In genomic region chr21:29080454-29080930, GRCh38 we compare ENCODE assay signal across 13 cellular contexts. TPM values are rescaled to one million over a fixed set of nuclear protein-coding genes. Genes with fewer than 3 reads are reported as not detected.
DNase-seq lines count a peak whose midpoint lies in the region; ATAC-seq and TF ChIP-seq lines count a peak whose summit lies in the region.
"Had no signal": no experiment of that assay in that cellular context is flagged by ENCODE, and none has a peak within 500 bp of the region (broad histone marks: within the 10 kb centered on the region; RNA-seq: fewer than 3 reads in every experiment).

No MANE protein-coding gene starts in this region.

- peak overlapping the region; percentile 85 for H3K27ac Mint-ChIP-seq in T-helper 1 cell treated with Interleukin-12 subunit alpha and Interleukin-12 subunit beta and Interleukin-4 antibody, amounts not matched to agents 30 μg/mL and 1 μg/mL, for 36 hours
- H3K27ac Mint-ChIP-seq in activated CD4-positive, alpha-beta memory T cell treated with anti-CD3 and anti-CD28 coated beads, Interleukin-2, amount 10 ng/mL, durations not matched to agents 7 days and 5 days, result peak overlapping the region; percentile 82
- H3K27ac Mint-ChIP-seq in immature natural killer cell (peak overlapping the region; percentile 86 to 92 (median 90)), WTC11 (no peak overlapping the region)
- peak overlapping the region; percentile 93 to 97 for H3K27ac Mint-ChIP-seq in stimulated activated naive CD8-positive, alpha-beta T cell treated with anti-CD3 and anti-CD28 coated beads, Interleukin-15, amount 100 ng/mL, for 72 hours

- CTCF ChIA-PET in activated CD4-positive, alpha-beta memory T cell treated with anti-CD3 and anti-CD28 coated beads, Interleukin-2, amount 10 ng/mL, durations not matched to agents 7 days and 5 days (lab: Charles Lee), result interaction anchor here (0.6 to 2.6 kb wide), 3 partner anchors 8 to 296 kb away, joined by 3 to 16 read pairs (median 5); partner anchors contain the start of gene RWDD2B
- CTCF ChIA-PET in WTC11 (lab: Charles Lee), result no interaction called here

- POLR2A ChIA-PET in activated CD4-positive, alpha-beta memory T cell treated with anti-CD3 and anti-CD28 coated beads, Interleukin-2, amount 10 ng/mL, durations not matched to agents 7 days and 5 days (lab: Charles Lee), result interaction anchor here (1.1 to 7.7 kb wide), 3 partner anchors 9 to 219 kb away, joined by 3 to 69 read pairs (median 4); partner anchors contain the start of genes BACH1 and RWDD2B
- POLR2A ChIA-PET in WTC11 (lab: Charles Lee), result no interaction called here

- peaks cover 4% of the 10 kb centered on the region for H3K9me3 Mint-ChIP-seq in T-helper 1 cell treated with Interleukin-12 subunit alpha and Interleukin-12 subunit beta and Interleukin-4 antibody, amounts not matched to agents 30 μg/mL and 1 μg/mL, for 36 hours
- no peaks in the 10 kb centered on the region for H3K9me3 Mint-ChIP-seq in activated CD4-positive, alpha-beta memory T cell treated with anti-CD3 and anti-CD28 coated beads, Interleukin-2, amount 10 ng/mL, durations not matched to agents 7 days and 5 days
- H3K9me3 Mint-ChIP-seq in immature natural killer cell (no peaks in the 10 kb centered on the region), WTC11 (peaks cover 3% of the 10 kb centered on the region; the same call in 1 of the 2 replicates)
- no peaks in the 10 kb centered on the region for H3K9me3 Mint-ChIP-seq in stimulated activated naive CD8-positive, alpha-beta T cell treated with anti-CD3 and anti-CD28 coated beads, Interleukin-15, amount 100 ng/mL, for 72 hours
- H3K9me3 Mint-ChIP-seq: neural crest cell had no signal

- peaks cover 40% of the 10 kb centered on the region for H3K4me1 Mint-ChIP-seq in T-helper 1 cell treated with Interleukin-12 subunit alpha and Interleukin-12 subunit beta and Interleukin-4 antibody, amounts not matched to agents 30 μg/mL and 1 μg/mL, for 36 hours (ENCODE audit: low read depth)
- H3K4me1 Mint-ChIP-seq in activated CD4-positive, alpha-beta memory T cell treated with anti-CD3 and anti-CD28 coated beads, Interleukin-2, amount 10 ng/mL, durations not matched to agents 7 days and 5 days, result peaks cover 50% of the 10 kb centered on the region
- H3K4me1 Mint-ChIP-seq in immature natural killer cell, result peaks cover 55 to 59% of the 10 kb centered on the region in 2 donors
- H3K4me1 Mint-ChIP-seq in stimulated activated naive CD8-positive, alpha-beta T cell treated with anti-CD3 and anti-CD28 coated beads, Interleukin-15, amount 100 ng/mL, for 72 hours, result peaks cover 61% of the 10 kb centered on the region
- peaks cover 2% of the 10 kb centered on the region for H3K4me1 Mint-ChIP-seq in WTC11
- H3K4me1 Mint-ChIP-seq: neural crest cell had no signal

- H3K36me3 Mint-ChIP-seq in T-helper 1 cell treated with Interleukin-12 subunit alpha and Interleukin-12 subunit beta and Interleukin-4 antibody, amounts not matched to agents 30 μg/mL and 1 μg/mL, for 36 hours (ENCODE audit: low read depth), result peaks cover 5% of the 10 kb centered on the region
- peaks cover 18% of the 10 kb centered on the region for H3K36me3 Mint-ChIP-seq in activated CD4-positive, alpha-beta memory T cell treated with anti-CD3 and anti-CD28 coated beads, Interleukin-2, amount 10 ng/mL, durations not matched to agents 7 days and 5 days (ENCODE audit: low read depth)
- H3K36me3 Mint-ChIP-seq in immature natural killer cell, result peaks cover 0 to under 1% (median 0%) of the 10 kb centered on the region in 3 donors
- no peaks in the 10 kb centered on the region for H3K36me3 Mint-ChIP-seq in WTC11

- no peak for ATAC-seq in stimulated activated naive CD8-positive, alpha-beta T cell treated with anti-CD3 and anti-CD28 coated beads, Interleukin-15, amount 100 ng/mL, for 72 hours
- no peak for ATAC-seq in WTC11
- ATAC-seq: A549 had no signal

- H3K27me3 Mint-ChIP-seq in T-helper 1 cell treated with Interleukin-12 subunit alpha and Interleukin-12 subunit beta and Interleukin-4 antibody, amounts not matched to agents 30 μg/mL and 1 μg/mL, for 36 hours (ENCODE audit: low read depth), result no peaks in the 10 kb centered on the region
- no peaks in the 10 kb centered on the region for H3K27me3 Mint-ChIP-seq in activated CD4-positive, alpha-beta memory T cell treated with anti-CD3 and anti-CD28 coated beads, Interleukin-2, amount 10 ng/mL, durations not matched to agents 7 days and 5 days
- H3K27me3 Mint-ChIP-seq in immature natural killer cell (ENCODE audit: low read depth in 3 of 3) (peaks cover 4 to 6% (median 5%) of the 10 kb centered on the region in 3 donors), WTC11 (ENCODE audit: low read depth) (peaks cover 15% of the 10 kb centered on the region)
- H3K27me3 Mint-ChIP-seq in stimulated activated naive CD8-positive, alpha-beta T cell treated with anti-CD3 and anti-CD28 coated beads, Interleukin-15, amount 100 ng/mL, for 72 hours, result no peaks in the 10 kb centered on the region

- no peak for DNase-seq in T-helper 1 cell
- DNase-seq in activated CD4-positive, alpha-beta memory T cell treated with anti-CD3 and anti-CD28 coated beads, Interleukin-2, amount 10 ng/mL, durations not matched to agents 7 days and 5 days, result no peak
- peak; percentile 20 to 40 (median 23) for DNase-seq in immature natural killer cell
- DNase-seq in stimulated activated naive CD8-positive, alpha-beta T cell treated with anti-CD3 and anti-CD28 coated beads, Interleukin-15, amount 100 ng/mL, for 72 hours, result peak in 1 of 2 donors; percentile 24
- DNase-seq in NCI-H446 treated with DMSO at 0.1 percent for 48 hours (lab: John Stamatoyannopoulos, UW), result no peak
- no peak for DNase-seq in HPDE6-E6E7 (ENCODE audit: extremely low spot score)
- no peak for DNase-seq in WTC11 (ENCODE audit: low spot score)
- DNase-seq: anterior cingulate cortex, NCI-H2081 treated with DMSO at 0.1 percent for 48 hours, T-helper 9 cell had no signal

- peak overlapping the region; percentile 61 for H3K4me3 Mint-ChIP-seq in T-helper 1 cell treated with Interleukin-12 subunit alpha and Interleukin-12 subunit beta and Interleukin-4 antibody, amounts not matched to agents 30 μg/mL and 1 μg/mL, for 36 hours
- no peak overlapping the region for H3K4me3 Mint-ChIP-seq in activated CD4-positive, alpha-beta memory T cell treated with anti-CD3 and anti-CD28 coated beads, Interleukin-2, amount 10 ng/mL, durations not matched to agents 7 days and 5 days
- H3K4me3 Mint-ChIP-seq in immature natural killer cell, result peak overlapping the region; percentile 51 to 83 (median 69)
- H3K4me3 Mint-ChIP-seq in stimulated activated naive CD8-positive, alpha-beta T cell treated with anti-CD3 and anti-CD28 coated beads, Interleukin-15, amount 100 ng/mL, for 72 hours, result peak overlapping the region; percentile 85 to 89
- no peak overlapping the region for H3K4me3 Mint-ChIP-seq in WTC11
- H3K4me3 Mint-ChIP-seq: neural crest cell had no signal

- no peak for TF ChIP-seq CTCF in WTC11 (IDR thresholded peaks at IDR 0.05)

TF ChIP-seq in WTC11, 78 proteins besides CTCF, POLR2A, EP300 and RAD21:
- TF ChIP-seq, protein P1, sequence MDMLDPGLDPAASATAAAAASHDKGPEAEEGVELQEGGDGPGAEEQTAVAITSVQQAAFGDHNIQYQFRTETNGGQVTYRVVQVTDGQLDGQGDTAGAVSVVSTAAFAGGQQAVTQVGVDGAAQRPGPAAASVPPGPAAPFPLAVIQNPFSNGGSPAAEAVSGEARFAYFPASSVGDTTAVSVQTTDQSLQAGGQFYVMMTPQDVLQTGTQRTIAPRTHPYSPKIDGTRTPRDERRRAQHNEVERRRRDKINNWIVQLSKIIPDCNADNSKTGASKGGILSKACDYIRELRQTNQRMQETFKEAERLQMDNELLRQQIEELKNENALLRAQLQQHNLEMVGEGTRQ (CRISPR knock-in tag; IDR thresholded peaks at IDR 0.05), result no peak
- no peak for TF ChIP-seq MYBL2 (CRISPR knock-in tag; IDR thresholded peaks at IDR 0.05)
- TF ChIP-seq ZNF423 (CRISPR knock-in tag; IDR thresholded peaks at IDR 0.05), result no peak
- TF ChIP-seq TEAD4 (CRISPR knock-in tag; IDR thresholded peaks at IDR 0.05), result no peak

RNA-seq across cellular contexts. Expression of gene CCT8, which starts 7.0 kb away (rescaled TPM):
- 100 to 1,000 TPM; 214 to 216 TPM for total RNA-seq in activated CD4-positive, alpha-beta memory T cell treated with anti-CD3 and anti-CD28 coated beads, Interleukin-2, amount 10 ng/mL, durations not matched to agents 7 days and 5 days
- polyA plus RNA-seq in immature natural killer cell, result 100 to 1,000 TPM; 101 to 119 (median 113) TPM
- total RNA-seq in WTC11 (2021), result 329 to 335 TPM (median 333 TPM) in 3 replicates

RNA-seq across cellular contexts. Expression of gene MAP3K7CL, which starts 50.0 kb away (rescaled TPM):
- 1 to 10 TPM; 6.7 to 7.7 TPM for total RNA-seq in activated CD4-positive, alpha-beta memory T cell treated with anti-CD3 and anti-CD28 coated beads, Interleukin-2, amount 10 ng/mL, durations not matched to agents 7 days and 5 days
- 10 to 100 TPM in 2 of 3 donors, 1 to 10 TPM in 1; 9.2 to 18.8 (median 12.5) TPM for polyA plus RNA-seq in immature natural killer cell
- 0.15 to 0.37 TPM in 2 of 3 replicates, not detected in the other for total RNA-seq in WTC11 (2021)
- total RNA-seq: neural crest cell had no signal

RNA-seq across cellular contexts. Expression of gene USP16, which starts 56.0 kb away (rescaled TPM):
- 10 to 100 TPM; 34.3 to 37.1 TPM for total RNA-seq in activated CD4-positive, alpha-beta memory T cell treated with anti-CD3 and anti-CD28 coated beads, Interleukin-2, amount 10 ng/mL, durations not matched to agents 7 days and 5 days
- 10 to 100 TPM; 12.0 to 31.3 (median 20.5) TPM for polyA plus RNA-seq in immature natural killer cell
- 19.4 to 20.8 TPM (median 19.4 TPM) in 3 replicates for total RNA-seq in WTC11 (2021)

Comparison
In these comparisons a context has a peak if more than half of its experiments do, and no peak if none do; other contexts are left out.
1. H3K4me3 Mint-ChIP-seq: peak in T-helper 1 cell treated with Interleukin-12 subunit alpha and Interleukin-12 subunit beta and Interleukin-4 antibody, amounts not matched to agents 30 μg/mL and 1 μg/mL, for 36 hours (single experiment), immature natural killer cell (5 of 5) and stimulated activated naive CD8-positive, alpha-beta T cell treated with anti-CD3 and anti-CD28 coated beads, Interleukin-15, amount 100 ng/mL, for 72 hours (2 of 2); none in activated CD4-positive, alpha-beta memory T cell treated with anti-CD3 and anti-CD28 coated beads, Interleukin-2, amount 10 ng/mL, durations not matched to agents 7 days and 5 days (single experiment) and WTC11 (single experiment).
2. DNase-seq: peak in immature natural killer cell (3 of 3); none in T-helper 1 cell (0 of 5), activated CD4-positive, alpha-beta memory T cell treated with anti-CD3 and anti-CD28 coated beads, Interleukin-2, amount 10 ng/mL, durations not matched to agents 7 days and 5 days (single experiment), NCI-H446 treated with DMSO at 0.1 percent for 48 hours (single experiment), HPDE6-E6E7 (single experiment) and WTC11 (single experiment).